In the genomic region with DNA sequence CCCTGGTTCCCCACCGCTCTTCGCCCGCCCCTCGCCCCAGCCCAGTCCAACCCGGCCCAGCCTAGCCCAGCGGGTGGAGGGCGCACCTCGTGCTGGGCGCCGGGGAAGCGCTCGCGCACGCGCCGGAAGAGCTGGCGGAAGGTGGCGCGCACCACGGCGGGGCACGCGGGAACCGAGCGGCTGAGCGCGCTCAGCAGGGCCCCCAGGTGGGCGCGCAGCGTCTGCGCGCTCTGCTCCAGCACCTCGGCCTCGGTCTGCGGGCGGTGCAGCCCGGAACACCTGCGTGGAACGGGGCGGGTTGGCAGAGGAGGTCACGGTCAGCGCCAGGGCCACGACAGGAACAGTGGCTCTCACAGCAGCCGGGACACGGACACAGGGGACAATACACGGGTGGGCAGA, we compare ENCODE assay signal across 8 cellular contexts. TPM values are rescaled to one million over a fixed set of nuclear protein-coding genes. Genes with fewer than 3 reads are reported as not detected.
DNase-seq lines count a peak whose midpoint lies in the region; ATAC-seq and TF ChIP-seq lines count a peak whose summit lies in the region.
"Not testable (repeated sequence)": the region's sequence is repeated elsewhere in the genome, so short reads cannot be mapped to it uniquely, and the experiment has no call there.

No MANE protein-coding gene starts in this region.

- H2AFZ ChIP-seq in MM.1S (ENCODE audit: low read length) (0 out of 2 replicates have a peak overlapping the region, but pooled peaks have one; percentile 27), parathyroid adenoma (peak overlapping the region; percentile 73)

- H3K27me3 Mint-ChIP-seq in HFFc6 (ENCODE audit: insufficient read depth); activated naive CD8-positive, alpha-beta T cell: not testable (repeated sequence)

- not testable (repeated sequence) for H3K27ac ChIP-seq in MM.1S (ENCODE audit: low read length); testis
- H3K27ac ChIP-seq in parathyroid adenoma, result peak overlapping the region; percentile 68

- peak; percentile 34 for TF ChIP-seq CTCF in GM12873 (IDR thresholded peaks at IDR 0.05; ENCODE audit: insufficient read depth, low read depth, low read length, missing control alignments)
- TF ChIP-seq CTCF in HFFc6 (IDR thresholded peaks at IDR 0.05), result peak; percentile 16; the same call in 1 of the 2 replicates
- peak; percentile 14; the same call in 1 of the 2 replicates for TF ChIP-seq CTCF in MM.1S (IDR thresholded peaks at IDR 0.05; ENCODE audit: low read length)
- TF ChIP-seq CTCF in parathyroid adenoma (IDR thresholded peaks at IDR 0.05), result peak; percentile 31
- TF ChIP-seq CTCF in testis (IDR thresholded peaks at IDR 0.05), result not testable (repeated sequence)

- TF ChIP-seq POLR2A in testis (IDR thresholded peaks at IDR 0.05), result not testable (repeated sequence)

- not testable (repeated sequence) for H3K36me3 ChIP-seq in MM.1S (replicated peaks; ENCODE audit: insufficient read depth, low read length); parathyroid adenoma (ENCODE audit: control insufficient read depth, insufficient read depth, low read length); testis (ENCODE audit: low read depth, missing control alignments)

- peaks cover 13% of the 10 kb centered on the region; the same call in 1 of the 2 replicates for H3F3A ChIP-seq in MM.1S (ENCODE audit: insufficient read depth, low read length)

- not testable (repeated sequence) for H3K9me3 Mint-ChIP-seq in HFFc6; activated naive CD8-positive, alpha-beta T cell (ENCODE audit: low read depth)

- H3K27me3 ChIP-seq in MM.1S (replicated peaks; ENCODE audit: insufficient read depth, low read length); parathyroid adenoma (ENCODE audit: control insufficient read depth, insufficient read depth, low read length); testis: not testable (repeated sequence)

- H3K9ac ChIP-seq in MM.1S (ENCODE audit: low read length), result peak overlapping the region; percentile 40; the same call in 1 of the 2 replicates
- not testable (repeated sequence) for H3K9ac ChIP-seq in parathyroid adenoma

- WGBS in testis, 2 donors, result 1% methylated on average over 22 of the region's 46 CpGs; no CpG with 5 or more reads in 1 of the 2 donors

- not testable (repeated sequence) for H3K36me3 Mint-ChIP-seq in HFFc6 (ENCODE audit: low read depth); activated naive CD8-positive, alpha-beta T cell

- H3K4me2 ChIP-seq in MM.1S (ENCODE audit: low read depth, low read length), result peak overlapping the region; percentile 54; the same call in 1 of the 2 replicates
- peak overlapping the region; percentile 57 for H3K4me2 ChIP-seq in parathyroid adenoma (ENCODE audit: low read length)

- H3K9me3 ChIP-seq in MM.1S (replicated peaks; ENCODE audit: insufficient read depth, low read length); parathyroid adenoma (ENCODE audit: control insufficient read depth, low read length); testis: not testable (repeated sequence)

- H3K79me2 ChIP-seq in MM.1S (ENCODE audit: low read length), result peaks cover 11% of the 10 kb centered on the region
- H3K79me2 ChIP-seq in parathyroid adenoma, result not testable (repeated sequence)

- H3K4me1 Mint-ChIP-seq in HFFc6 (ENCODE audit: low read depth), result not testable (repeated sequence)
- peaks cover 22% of the 10 kb centered on the region for H3K4me1 Mint-ChIP-seq in activated naive CD8-positive, alpha-beta T cell (ENCODE audit: low read depth)

- H3K4me3 Mint-ChIP-seq in HFFc6, result peak overlapping the region; percentile 22; the same call in 1 of the 2 replicates
- peak overlapping the region; percentile 80 for H3K4me3 Mint-ChIP-seq in activated naive CD8-positive, alpha-beta T cell

- not testable (repeated sequence) for H3K4me1 ChIP-seq in MM.1S (ENCODE audit: low read length); parathyroid adenoma
- peaks cover 12% of the 10 kb centered on the region for H3K4me1 ChIP-seq in testis

- DNase-seq in HFFc6, Right ventricle myocardium superior, testis: not testable (repeated sequence)
- peak; percentile 60 for DNase-seq in MM.1S
- peak; percentile 50 for DNase-seq in T-helper 9 cell

- peak overlapping the region; percentile 33; the same call in 1 of the 2 replicates for H3K4me3 ChIP-seq in MM.1S (ENCODE audit: low read length)
- peak overlapping the region; percentile 37 for H3K4me3 ChIP-seq in parathyroid adenoma (ENCODE audit: low read depth, low read length)
- peak overlapping the region; percentile 15 to 36 for H3K4me3 ChIP-seq in testis

- peak; percentile 32 for ATAC-seq in Right ventricle myocardium superior (ENCODE audit: poor library complexity)

- intact Hi-C loops in Right ventricle myocardium superior (cut with DNase I); testis (cut with DNase I; ENCODE audit: low total_unique reads): not testable (repeated sequence)

- H3K27ac Mint-ChIP-seq in HFFc6, result not testable (repeated sequence)
- peak overlapping the region; percentile 75 for H3K27ac Mint-ChIP-seq in activated naive CD8-positive, alpha-beta T cell

- H3K9me2 ChIP-seq in MM.1S (replicated peaks; ENCODE audit: insufficient read depth, low read length), result not testable (repeated sequence)

- not testable (repeated sequence) for H4K20me1 ChIP-seq in MM.1S (ENCODE audit: insufficient read depth, low read length)

RNA-seq across cellular contexts. Expression of a gene that starts 4.0 kb away (rescaled TPM):
- 100 to 1,000 TPM; 146 to 167 (median 153) TPM for total RNA-seq in HFFc6 (2021; fragmentation: NEBNext Ultra II Directional; extraction: Animal tissue kit (Norgen Biotek cat#: 25700))
- 28.0 TPM for total RNA-seq in Right ventricle myocardium superior
- 10 to 100 TPM; 61.4 to 72.7 TPM for total RNA-seq in testis
- 50.0 TPM for polyA plus RNA-seq in testis (ENCODE audit: insufficient read depth, low read depth, low replicate concordance)

RNA-seq across cellular contexts. Expression of a gene that starts 24.9 kb away (rescaled TPM):
- under 1 TPM in 4 of 6 experiments, not detected in 2; 0.26 to 0.51 (median 0.35) TPM for total RNA-seq in HFFc6 (2021; fragmentation: NEBNext Ultra II Directional; extraction: Animal tissue kit (Norgen Biotek cat#: 25700))
- total RNA-seq in Right ventricle myocardium superior (1,131 TPM), testis (100 to 1,000 TPM in 1 of 2 donors, 10 to 100 TPM in 1; 85.1 to 139 TPM)
- 298 TPM for polyA plus RNA-seq in testis (ENCODE audit: insufficient read depth, low read depth, low replicate concordance)

RNA-seq across cellular contexts. Expression of a gene that starts 41.8 kb away (rescaled TPM):
- 10 to 100 TPM; 11.4 to 14.3 (median 12.1) TPM for total RNA-seq in HFFc6 (2021; fragmentation: NEBNext Ultra II Directional; extraction: Animal tissue kit (Norgen Biotek cat#: 25700))
- total RNA-seq in Right ventricle myocardium superior (15.5 TPM), testis (10 to 100 TPM; 43.4 to 63.7 TPM)
- 11.7 TPM for polyA plus RNA-seq in testis (ENCODE audit: insufficient read depth, low read depth, low replicate concordance)

RNA-seq across cellular contexts. Expression of a gene that starts 42.8 kb away (rescaled TPM):
- total RNA-seq in HFFc6 (2021; fragmentation: NEBNext Ultra II Directional; extraction: Animal tissue kit (Norgen Biotek cat#: 25700)), result not detected
- total RNA-seq in Right ventricle myocardium superior, result not detected
- 1 to 10 TPM; 2.7 to 7.3 TPM for total RNA-seq in testis
- 8.3 TPM for polyA plus RNA-seq in testis (ENCODE audit: insufficient read depth, low read depth, low replicate concordance)

Comparison
In these comparisons a context has a peak if more than half of its experiments do, and no peak if none do; other contexts are left out.
1. RNA of a gene that starts 24.9 kb away (total RNA-seq): 1,131 TPM in Right ventricle myocardium superior (single experiment) and 85.1 to 139 TPM in testis; 0.26 to 0.51 TPM in HFFc6; every median in the first group is over 10 times any median in the second.
2. Peak in every context shown above with its lines, with median percentiles within 50 percentile points of each other: H3K4me3 ChIP-seq.